ENCODE assay signal across 29 cellular contexts in the genomic region with DNA sequence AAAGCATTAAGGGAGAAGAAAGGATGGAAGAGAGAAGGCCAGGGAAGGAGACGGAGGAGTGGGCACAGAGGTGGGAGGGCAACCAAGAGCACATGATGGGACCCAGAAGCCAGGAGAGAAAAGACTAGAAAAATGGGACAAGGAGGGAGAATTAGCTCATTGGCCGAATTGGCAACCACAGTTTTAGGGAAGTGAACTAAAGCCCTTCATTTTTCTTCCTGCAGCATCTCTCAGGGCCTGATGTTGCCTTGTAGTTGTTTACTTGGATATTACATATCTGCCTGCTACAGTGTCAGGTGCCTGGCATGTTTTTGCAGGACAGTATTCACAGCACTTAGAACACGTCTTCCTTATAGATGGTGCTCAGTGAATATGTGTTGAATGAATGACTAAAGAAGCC. TPM values are rescaled to one million over a fixed set of nuclear protein-coding genes. Genes with fewer than 3 reads are reported as not detected.
A peak's percentile ranks its signal among the peaks of the same experiment; 100 is the strongest.
DNase-seq lines count a peak whose midpoint lies in the region; ATAC-seq and TF ChIP-seq lines count a peak whose summit lies in the region.
"Had no signal": no experiment of that assay in that cellular context is flagged by ENCODE, and none has a peak within 500 bp of the region (broad histone marks: within the 10 kb centered on the region; RNA-seq: fewer than 3 reads in every experiment).

No MANE protein-coding gene starts in this region.

- no peak overlapping the region for H3K4me3 ChIP-seq in BLaER1 treated with 17β-estradiol and CSF1 and Interleukin-3, amounts not matched to agents 10 nM and 100 nM
- H3K4me3 ChIP-seq in adrenal gland: no peak overlapping the region
- H3K4me3 ChIP-seq: thoracic aorta had no signal

- intact Hi-C loops in dendritic cell treated with granulocyte-macrophage colony-stimulating factor and Interleukin-4, amounts not matched to agents 40 ng/mL and 50 ng/mL, for 4 days (cut with micrococcal nuclease): no loop called here
- intact Hi-C loops in adrenal gland (cut with DNase I): no loop called here

- no peak for ATAC-seq in stimulated activated naive B cell treated with anti-CD40 and anti-IgM and Interleukin-4, amounts not matched to agents 10 μg/mL and 1 μg/mL and 100 μg/mL, for 72 hours (replicated peaks)
- ATAC-seq: Panc1 had no signal

- H3K4me3 Mint-ChIP-seq in dendritic cell treated with granulocyte-macrophage colony-stimulating factor and Interleukin-4, amounts not matched to agents 40 ng/mL and 50 ng/mL, for 4 days: no peak overlapping the region
- H3K4me3 Mint-ChIP-seq in stimulated activated naive B cell treated with anti-CD40 and anti-IgM and Interleukin-4, amounts not matched to agents 10 μg/mL and 1 μg/mL and 100 μg/mL, for 72 hours: no peak overlapping the region
- H3K4me3 Mint-ChIP-seq: activated CD4-positive, alpha-beta T cell treated with anti-CD3 and anti-CD28 coated beads, Interleukin-2, amount 10 ng/mL, durations not matched to agents 24 days and 14 days; activated naive CD8-positive, alpha-beta T cell; endodermal cell; nephron had no signal

- no peak for TF ChIP-seq POLR2A in adrenal gland (IDR thresholded peaks at IDR 0.05)

- H3K4me1 ChIP-seq in BLaER1 treated with 17β-estradiol and CSF1 and Interleukin-3, amounts not matched to agents 10 nM and 100 nM: peaks cover 0 to 73% (median 24%) of the 10 kb centered on the region in 10 experiments; a peak in 15 of 20 replicates
- peaks cover 0 to 21% of the 10 kb centered on the region in 2 donors for H3K4me1 ChIP-seq in adrenal gland (replicated peaks in 1 of 2)
- H3K4me1 ChIP-seq: BE2C had no signal

- H3K36me3 ChIP-seq in BLaER1 treated with 17β-estradiol and CSF1 and Interleukin-3, amounts not matched to agents 10 nM and 100 nM: peaks cover 0 to 6% (median 0%) of the 10 kb centered on the region in 11 experiments; a peak in 5 of 22 replicates
- no peaks in the 10 kb centered on the region for H3K36me3 ChIP-seq in adrenal gland (replicated peaks in 1 of 2)
- H3K36me3 ChIP-seq: BE2C, thoracic aorta, WERI-Rb-1 had no signal

- 85 to 92% (median 89%) methylated on average over 3 of the region's 3 CpGs for WGBS in adrenal gland, 4 donors

- peak overlapping the region in 2 of 11 experiments; percentile 5 to 27; a peak in 1 of 22 replicates for H3K27ac ChIP-seq in BLaER1 treated with 17β-estradiol and CSF1 and Interleukin-3, amounts not matched to agents 10 nM and 100 nM
- peak overlapping the region in 2 of 5 donors; percentile 35 to 44 for H3K27ac ChIP-seq in adrenal gland
- H3K27ac ChIP-seq: WERI-Rb-1 had no signal

- H3K9me3 ChIP-seq in BLaER1 treated with 17β-estradiol and CSF1 and Interleukin-3, amounts not matched to agents 10 nM and 100 nM (replicated peaks in 1 of 11): peaks cover 9 to 39% (median 31%) of the 10 kb centered on the region in 11 experiments; a peak in 21 of 22 replicates
- H3K9me3 ChIP-seq in adrenal gland (replicated peaks in 1 of 3): no peaks in the 10 kb centered on the region
- H3K9me3 ChIP-seq: BE2C, thoracic aorta had no signal

- H3K27ac Mint-ChIP-seq in dendritic cell treated with granulocyte-macrophage colony-stimulating factor and Interleukin-4, amounts not matched to agents 40 ng/mL and 50 ng/mL, for 4 days: peak overlapping the region; percentile 31
- H3K27ac Mint-ChIP-seq in stimulated activated naive B cell treated with anti-CD40 and anti-IgM and Interleukin-4, amounts not matched to agents 10 μg/mL and 1 μg/mL and 100 μg/mL, for 72 hours: peak overlapping the region; percentile 77
- H3K27ac Mint-ChIP-seq: activated CD4-positive, alpha-beta T cell treated with anti-CD3 and anti-CD28 coated beads, Interleukin-2, amount 10 ng/mL, durations not matched to agents 24 days and 14 days; activated naive CD8-positive, alpha-beta T cell; endodermal cell; nephron had no signal

- no peaks in the 10 kb centered on the region for H3K36me3 Mint-ChIP-seq in dendritic cell treated with granulocyte-macrophage colony-stimulating factor and Interleukin-4, amounts not matched to agents 40 ng/mL and 50 ng/mL, for 4 days (ENCODE audit: low read depth)
- H3K36me3 Mint-ChIP-seq in stimulated activated naive B cell treated with anti-CD40 and anti-IgM and Interleukin-4, amounts not matched to agents 10 μg/mL and 1 μg/mL and 100 μg/mL, for 72 hours: no peaks in the 10 kb centered on the region
- H3K36me3 Mint-ChIP-seq: activated naive CD8-positive, alpha-beta T cell had no signal

- peaks cover 7% of the 10 kb centered on the region for H3K27me3 Mint-ChIP-seq in dendritic cell treated with granulocyte-macrophage colony-stimulating factor and Interleukin-4, amounts not matched to agents 40 ng/mL and 50 ng/mL, for 4 days
- no peaks in the 10 kb centered on the region for H3K27me3 Mint-ChIP-seq in stimulated activated naive B cell treated with anti-CD40 and anti-IgM and Interleukin-4, amounts not matched to agents 10 μg/mL and 1 μg/mL and 100 μg/mL, for 72 hours

- no peak for TF ChIP-seq CTCF in adrenal gland (IDR thresholded peaks at IDR 0.05)

- peaks cover 35% of the 10 kb centered on the region for H3K4me1 Mint-ChIP-seq in dendritic cell treated with granulocyte-macrophage colony-stimulating factor and Interleukin-4, amounts not matched to agents 40 ng/mL and 50 ng/mL, for 4 days (ENCODE audit: low read depth)
- peaks cover 10 to 32% of the 10 kb centered on the region in 2 donors for H3K4me1 Mint-ChIP-seq in stimulated activated naive B cell treated with anti-CD40 and anti-IgM and Interleukin-4, amounts not matched to agents 10 μg/mL and 1 μg/mL and 100 μg/mL, for 72 hours
- H3K4me1 Mint-ChIP-seq: endodermal cell, nephron had no signal

- H3K9me3 Mint-ChIP-seq in dendritic cell treated with granulocyte-macrophage colony-stimulating factor and Interleukin-4, amounts not matched to agents 40 ng/mL and 50 ng/mL, for 4 days: peaks cover 13% of the 10 kb centered on the region
- peaks cover 3% of the 10 kb centered on the region in 2 donors for H3K9me3 Mint-ChIP-seq in stimulated activated naive B cell treated with anti-CD40 and anti-IgM and Interleukin-4, amounts not matched to agents 10 μg/mL and 1 μg/mL and 100 μg/mL, for 72 hours

- peak overlapping the region in 8 of 11 experiments; percentile 18 to 75 (median 62); a peak in 13 of 22 replicates for H3K4me2 ChIP-seq in BLaER1 treated with 17β-estradiol and CSF1 and Interleukin-3, amounts not matched to agents 10 nM and 100 nM

- H3K27me3 ChIP-seq in BLaER1 treated with 17β-estradiol and CSF1 and Interleukin-3, amounts not matched to agents 10 nM and 100 nM: no peaks in the 10 kb centered on the region
- no peaks in the 10 kb centered on the region for H3K27me3 ChIP-seq in adrenal gland
- H3K27me3 ChIP-seq: BE2C had no signal

- peak; percentile 58 for DNase-seq in MV-4-11 (lab: John Stamatoyannopoulos, UW)
- no peak for DNase-seq in stimulated activated naive B cell treated with anti-CD40 and anti-IgM and Interleukin-4, amounts not matched to agents 10 μg/mL and 1 μg/mL and 100 μg/mL, for 72 hours
- no peak for DNase-seq in activated CD4-positive, CD25-positive, alpha-beta regulatory T cell (lab: John Stamatoyannopoulos, UW)
- DNase-seq in activated CD4-positive, alpha-beta T cell treated with anti-CD3 and anti-CD28 coated beads for 1 hour: no peak
- no peak for DNase-seq in adrenal gland
- no peak for DNase-seq in NCI-H1436 (lab: John Stamatoyannopoulos, UW)
- DNase-seq: ACHN; activated CD4-positive, alpha-beta T cell treated with anti-CD3 and anti-CD28 coated beads, Interleukin-2, amount 10 ng/mL, durations not matched to agents 24 days and 14 days; activated CD8-positive, alpha-beta memory T cell treated with anti-CD3 and anti-CD28 coated beads for 24 hours; BE2C; central memory CD4-positive, alpha-beta T cell; dermis blood vessel endothelial cell; endodermal cell; kidney glomerular epithelial cell; mammary epithelial cell; NCI-H1105 treated with DMSO at 0.1 percent for 48 hours; NCI-H2029; NCI-H510A treated with DMSO at 0.1 percent for 48 hours; SIG-M5; small intestine; stimulated activated naive CD4-positive, alpha-beta T cell treated with Interleukin-2 at 50 U/mL for 16 hours; T1000; WERI-Rb-1 had no signal

- no peak overlapping the region for H3K9ac ChIP-seq in BLaER1 treated with 17β-estradiol and CSF1 and Interleukin-3, amounts not matched to agents 10 nM and 100 nM

- H4K20me1 ChIP-seq in BLaER1 treated with 17β-estradiol and CSF1 and Interleukin-3, amounts not matched to agents 10 nM and 100 nM: peaks cover 0 to 4% (median 0%) of the 10 kb centered on the region in 11 experiments; a peak in 2 of 22 replicates

RNA-seq across cellular contexts. Expression of a gene that starts 19.0 kb away (rescaled TPM):
- total RNA-seq in adrenal gland: 10 to 100 TPM in 7 of 8 donors, 1 to 10 TPM in 1; 6.2 to 34.0 (median 14.9) TPM
- 10 to 100 TPM in 2 of 3 donors, 1 to 10 TPM in 1; 5.9 to 10.2 (median 10.0) TPM for polyA plus RNA-seq in adrenal gland
- total RNA-seq: activated CD4-positive, alpha-beta T cell treated with anti-CD3 and anti-CD28 coated beads, Interleukin-2, amount 10 ng/mL, durations not matched to agents 24 days and 14 days had no signal
